Comparison of ENCODE assay signal across 8 cellular contexts in genomic region chr7:80312139-80312661, GRCh38.
DNase-seq lines count a peak whose midpoint lies in the region; ATAC-seq and TF ChIP-seq lines count a peak whose summit lies in the region.

No MANE protein-coding gene starts in this region.

- no peak overlapping the region for H3K4me3 Mint-ChIP-seq in CD4-positive, alpha-beta T cell
- no peak overlapping the region for H3K4me3 Mint-ChIP-seq in MCF 10A (ENCODE audit: unreplicated experiment)

- no TSS peak for BruUV-seq in MCF 10A (replicated peaks; lab: Mats Ljungman, UMichigan)

- peak overlapping the region; percentile 18 for H3K27ac Mint-ChIP-seq in CD4-positive, alpha-beta T cell
- peak overlapping the region; percentile 94 for H3K27ac Mint-ChIP-seq in MCF 10A (ENCODE audit: low read depth, unreplicated experiment)

- no peaks in the 10 kb centered on the region for H3K9me3 Mint-ChIP-seq in CD4-positive, alpha-beta T cell
- no peaks in the 10 kb centered on the region for H3K9me3 Mint-ChIP-seq in MCF 10A (ENCODE audit: unreplicated experiment)

- intact Hi-C loops in CD4-positive, alpha-beta T cell (cut with DNase I, micrococcal nuclease): loop anchor here in 1 of 2 experiments (10.0 kb wide), 1 partner anchor 177 kb away; the partner anchor contains the start of gene GNAI1
- intact Hi-C loops in MCF 10A (cut with micrococcal nuclease): loop anchor here (1.0 to 5.0 kb wide), 2 partner anchors 34 to 80 kb away; no protein-coding TSS in a partner anchor

- CTCF ChIA-PET in CD4-positive, alpha-beta T cell (lab: Charles Lee): no interaction called here
- CTCF ChIA-PET in MCF 10A (lab: Yijun Ruan, JAX): interaction anchor here (0.8 to 1.4 kb wide), 3 partner anchors 9 to 87 kb away, joined by 3 to 4 read pairs (median 3); no protein-coding TSS in a partner anchor

- DNase-seq in CD4-positive, alpha-beta T cell: peak in 2 of 10 experiments; percentile 3 to 8
- DNase-seq in M059J (ENCODE audit: low read depth) (peak; percentile 95), MCF 10A (ENCODE audit: unreplicated experiment) (peak; percentile 84), lung microvascular endothelial cell (ENCODE audit: low read depth in 2 of 2) (peak; percentile 99), NCI-H128 (lab: John Stamatoyannopoulos, UW; ENCODE audit: unreplicated experiment) (no peak)
- no peak for DNase-seq in central memory CD4-positive, alpha-beta T cell

- no peak overlapping the region for H3K27ac ChIP-seq in CD4-positive, alpha-beta T cell (ENCODE audit: low read depth, low read length)

- H3K4me1 Mint-ChIP-seq in CD4-positive, alpha-beta T cell (ENCODE audit: low read depth): peaks cover 37% of the 10 kb centered on the region
- peaks cover 11% of the 10 kb centered on the region for H3K4me1 Mint-ChIP-seq in MCF 10A (ENCODE audit: insufficient read depth, unreplicated experiment)

- H3K36me3 Mint-ChIP-seq in CD4-positive, alpha-beta T cell (ENCODE audit: low read depth): no peaks in the 10 kb centered on the region
- peaks cover 5% of the 10 kb centered on the region for H3K36me3 Mint-ChIP-seq in MCF 10A (ENCODE audit: insufficient read depth, unreplicated experiment)

- no peaks in the 10 kb centered on the region for H3K27me3 Mint-ChIP-seq in CD4-positive, alpha-beta T cell
- no peaks in the 10 kb centered on the region for H3K27me3 Mint-ChIP-seq in MCF 10A (ENCODE audit: insufficient read depth, unreplicated experiment)

- POLR2A ChIA-PET in CD4-positive, alpha-beta T cell (lab: Charles Lee): no interaction called here
- POLR2A ChIA-PET in MCF 10A (lab: Yijun Ruan, JAX): interaction anchor here (0.7 to 1.5 kb wide), 6 partner anchors 9 to 185 kb away, joined by 3 to 7 read pairs (median 4); no protein-coding TSS in a partner anchor

- no peaks in the 10 kb centered on the region for H3K9me3 ChIP-seq in CD4-positive, alpha-beta T cell (ENCODE audit: control insufficient read depth, low read length)

- no peaks in the 10 kb centered on the region for H3K27me3 ChIP-seq in CD4-positive, alpha-beta T cell (ENCODE audit: control insufficient read depth, insufficient read depth, low read length)

- peak; percentile 90 for ATAC-seq in CD4-positive, alpha-beta T cell (ENCODE audit: poor library complexity)
- ATAC-seq in HG02970 (IDR thresholded peaks at IDR 0.05; ENCODE audit: low FRiP score, unreplicated experiment): no peak
- no peak for ATAC-seq in GM18498 (IDR thresholded peaks at IDR 0.05; ENCODE audit: unreplicated experiment)

- no peak for TF ChIP-seq CTCF in CD4-positive, alpha-beta T cell (IDR thresholded peaks at IDR 0.05)
- TF ChIP-seq CTCF in MCF 10A (IDR thresholded peaks at IDR 0.05; ENCODE audit: unreplicated experiment): no peak

Comparison
In these comparisons a context has a peak if more than half of its experiments do, and no peak if none do; other contexts are left out.
1. DNase-seq: peak in M059J (single experiment), MCF 10A (single experiment) and lung microvascular endothelial cell (2 of 2); none in NCI-H128 (single experiment) and central memory CD4-positive, alpha-beta T cell (single experiment).